Comparison of ENCODE assay signal across 8 cellular contexts in genomic region chr2:43461461-43462073, GRCh38.
DNase-seq lines count a peak whose midpoint lies in the region; ATAC-seq and TF ChIP-seq lines count a peak whose summit lies in the region.

No MANE protein-coding gene starts in this region.

- H3K27me3 Mint-ChIP-seq in activated T-helper 1 cell treated with anti-CD3 and anti-CD28 coated beads, Interleukin-12 subunit alpha, Interleukin-12 subunit beta, Interleukin-2, Interleukin-4 antibody, amounts not matched to agents 30 ng/mL and 10 ng/mL and 1 ng/mL, durations not matched to agents 14 hours and 24 hours and 36 hours (ENCODE audit: insufficient read depth): no peaks in the 10 kb centered on the region

- no peak overlapping the region for H3K4me3 Mint-ChIP-seq in activated T-helper 1 cell treated with anti-CD3 and anti-CD28 coated beads, Interleukin-12 subunit alpha, Interleukin-12 subunit beta, Interleukin-2, Interleukin-4 antibody, amounts not matched to agents 30 ng/mL and 10 ng/mL and 1 ng/mL, durations not matched to agents 14 hours and 24 hours and 36 hours

- ATAC-seq in GM21390 (IDR thresholded peaks at IDR 0.05; ENCODE audit: unreplicated experiment): peak; percentile 97
- ATAC-seq in HG03565 (IDR thresholded peaks at IDR 0.05; ENCODE audit: unreplicated experiment): peak; percentile 89

- intact Hi-C loops in left ventricle myocardium inferior (cut with micrococcal nuclease): no loop called here
- intact Hi-C loops in activated T-helper 1 cell treated with anti-CD3 and anti-CD28 coated beads, Interleukin-12 subunit alpha, Interleukin-12 subunit beta, Interleukin-2, Interleukin-4 antibody, amounts not matched to agents 30 ng/mL and 10 ng/mL and 1 ng/mL, durations not matched to agents 14 hours and 24 hours and 36 hours (cut with micrococcal nuclease): no loop called here

- H3K4me1 Mint-ChIP-seq in activated T-helper 1 cell treated with anti-CD3 and anti-CD28 coated beads, Interleukin-12 subunit alpha, Interleukin-12 subunit beta, Interleukin-2, Interleukin-4 antibody, amounts not matched to agents 30 ng/mL and 10 ng/mL and 1 ng/mL, durations not matched to agents 14 hours and 24 hours and 36 hours (ENCODE audit: low read depth): peaks cover 12% of the 10 kb centered on the region

- H3K36me3 ChIP-seq in left ventricle myocardium inferior: no peaks in the 10 kb centered on the region

- no peak overlapping the region for H3K27ac Mint-ChIP-seq in activated T-helper 1 cell treated with anti-CD3 and anti-CD28 coated beads, Interleukin-12 subunit alpha, Interleukin-12 subunit beta, Interleukin-2, Interleukin-4 antibody, amounts not matched to agents 30 ng/mL and 10 ng/mL and 1 ng/mL, durations not matched to agents 14 hours and 24 hours and 36 hours

- no peaks in the 10 kb centered on the region for H3K9me3 Mint-ChIP-seq in activated T-helper 1 cell treated with anti-CD3 and anti-CD28 coated beads, Interleukin-12 subunit alpha, Interleukin-12 subunit beta, Interleukin-2, Interleukin-4 antibody, amounts not matched to agents 30 ng/mL and 10 ng/mL and 1 ng/mL, durations not matched to agents 14 hours and 24 hours and 36 hours

- H3K27ac ChIP-seq in left ventricle myocardium inferior (replicated peaks): peak overlapping the region; percentile 64

- no peak for TF ChIP-seq CTCF in left ventricle myocardium inferior (IDR thresholded peaks at IDR 0.05; ENCODE audit: borderline replicate concordance)

- H3K4me1 ChIP-seq in left ventricle myocardium inferior: peaks cover 61% of the 10 kb centered on the region

- DNase-seq in left ventricle myocardium inferior (no peak), NCI-H2029 treated with DMSO at 0.1 percent for 48 hours (lab: John Stamatoyannopoulos, UW) (no peak), T-helper 1 cell (no peak), NCI-H2171 (lab: John Stamatoyannopoulos, UW) (no peak)
- DNase-seq in activated T-helper 1 cell treated with anti-CD3 and anti-CD28 coated beads, Interleukin-12 subunit alpha, Interleukin-12 subunit beta, Interleukin-2, Interleukin-4 antibody, amounts not matched to agents 30 ng/mL and 10 ng/mL and 1 ng/mL, durations not matched to agents 14 hours and 24 hours and 36 hours (ENCODE audit: low spot score): no peak

- H3K9me3 ChIP-seq in left ventricle myocardium inferior (replicated peaks): no peaks in the 10 kb centered on the region

- H3K27me3 ChIP-seq in left ventricle myocardium inferior (ENCODE audit: low read depth): no peaks in the 10 kb centered on the region

- peaks cover 27% of the 10 kb centered on the region for H3K36me3 Mint-ChIP-seq in activated T-helper 1 cell treated with anti-CD3 and anti-CD28 coated beads, Interleukin-12 subunit alpha, Interleukin-12 subunit beta, Interleukin-2, Interleukin-4 antibody, amounts not matched to agents 30 ng/mL and 10 ng/mL and 1 ng/mL, durations not matched to agents 14 hours and 24 hours and 36 hours (ENCODE audit: low read depth)

- H3K4me3 ChIP-seq in GM08714 (ENCODE audit: low read length): peak overlapping the region; percentile 66; the same call in 1 of the 2 replicates
- no peak overlapping the region for H3K4me3 ChIP-seq in left ventricle myocardium inferior
